In the genomic region with DNA sequence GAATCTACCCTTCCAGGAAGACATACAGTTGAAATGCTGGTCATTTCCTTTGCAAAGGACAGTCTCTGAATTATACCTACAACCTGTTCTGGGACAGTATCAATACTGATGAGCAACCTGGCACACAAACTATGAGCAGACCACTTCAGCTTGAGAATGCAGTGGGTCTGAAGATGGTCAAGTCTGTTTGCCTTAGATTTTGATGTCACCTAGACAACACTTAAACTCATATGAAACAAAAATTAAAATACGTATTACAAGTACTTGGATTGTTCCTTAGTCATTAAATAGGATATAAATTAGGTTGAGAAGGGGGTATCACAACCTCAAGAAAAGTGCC, we compare ENCODE assay signal across 1 cellular context.
TF ChIP-seq lines count a peak whose summit lies in the region.

No MANE protein-coding gene starts in this region.

TF ChIP-seq in HEK293, 187 proteins besides CTCF, POLR2A, EP300 and RAD21 (continued from another document):
- TF ChIP-seq, protein P1, sequence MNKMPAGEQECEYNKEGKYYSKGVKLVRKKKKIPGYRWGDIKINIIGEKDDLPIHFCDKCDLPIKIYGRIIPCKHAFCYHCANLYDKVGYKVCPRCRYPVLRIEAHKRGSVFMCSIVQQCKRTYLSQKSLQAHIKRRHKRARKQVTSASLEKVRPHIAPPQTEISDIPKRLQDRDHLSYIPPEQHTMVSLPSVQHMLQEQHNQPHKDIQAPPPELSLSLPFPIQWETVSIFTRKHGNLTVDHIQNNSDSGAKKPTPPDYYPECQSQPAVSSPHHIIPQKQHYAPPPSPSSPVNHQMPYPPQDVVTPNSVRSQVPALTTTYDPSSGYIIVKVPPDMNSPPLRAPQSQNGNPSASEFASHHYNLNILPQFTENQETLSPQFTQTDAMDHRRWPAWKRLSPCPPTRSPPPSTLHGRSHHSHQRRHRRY (tag by site-specific recombination; IDR thresholded peaks at IDR 0.05) = no peak
- TF ChIP-seq ZNF777 (tag by site-specific recombination; IDR thresholded peaks at IDR 0.05; ENCODE audit: borderline replicate concordance) (no peak), KLF9 (tag by site-specific recombination; IDR thresholded peaks at IDR 0.05; ENCODE audit: low read depth) (no peak), GLI4 (tag by site-specific recombination; IDR thresholded peaks at IDR 0.05) (no peak), ZNF16 (tag by site-specific recombination; IDR thresholded peaks at IDR 0.05; ENCODE audit: low read depth) (no peak), ZNF133 (tag by site-specific recombination; IDR thresholded peaks at IDR 0.05) (no peak)
- TF ChIP-seq, protein P2, sequence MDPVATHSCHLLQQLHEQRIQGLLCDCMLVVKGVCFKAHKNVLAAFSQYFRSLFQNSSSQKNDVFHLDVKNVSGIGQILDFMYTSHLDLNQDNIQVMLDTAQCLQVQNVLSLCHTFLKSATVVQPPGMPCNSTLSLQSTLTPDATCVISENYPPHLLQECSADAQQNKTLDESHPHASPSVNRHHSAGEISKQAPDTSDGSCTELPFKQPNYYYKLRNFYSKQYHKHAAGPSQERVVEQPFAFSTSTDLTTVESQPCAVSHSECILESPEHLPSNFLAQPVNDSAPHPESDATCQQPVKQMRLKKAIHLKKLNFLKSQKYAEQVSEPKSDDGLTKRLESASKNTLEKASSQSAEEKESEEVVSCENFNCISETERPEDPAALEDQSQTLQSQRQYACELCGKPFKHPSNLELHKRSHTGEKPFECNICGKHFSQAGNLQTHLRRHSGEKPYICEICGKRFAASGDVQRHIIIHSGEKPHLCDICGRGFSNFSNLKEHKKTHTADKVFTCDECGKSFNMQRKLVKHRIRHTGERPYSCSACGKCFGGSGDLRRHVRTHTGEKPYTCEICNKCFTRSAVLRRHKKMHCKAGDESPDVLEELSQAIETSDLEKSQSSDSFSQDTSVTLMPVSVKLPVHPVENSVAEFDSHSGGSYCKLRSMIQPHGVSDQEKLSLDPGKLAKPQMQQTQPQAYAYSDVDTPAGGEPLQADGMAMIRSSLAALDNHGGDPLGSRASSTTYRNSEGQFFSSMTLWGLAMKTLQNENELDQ (tag by site-specific recombination; IDR thresholded peaks at IDR 0.05; ENCODE audit: low read depth) = no peak
TF ChIP-seq in HEK293: peak in this region for 0.
